27 cellular contexts compared by ENCODE assay signal in genomic region chr19:10139952-10140351, GRCh38. TPM values are rescaled to one million over a fixed set of nuclear protein-coding genes. Genes with fewer than 3 reads are reported as not detected.
"Had no signal": no experiment of that assay in that cellular context is flagged by ENCODE, and none has a peak within 500 bp of the region (broad histone marks: within the 10 kb centered on the region; RNA-seq: fewer than 3 reads in every experiment).

No MANE protein-coding gene starts in this region.

- FAIRE-seq: kidney had no signal

- DNase-seq: activated B cell treated with CpG ODN at 0.5 μM for 24 hours; activated CD4-positive, alpha-beta T cell treated with anti-CD3 and anti-CD28 coated beads, Interleukin-2, amount 50 U/mL, for 1 hour; activated CD8-positive, alpha-beta memory T cell treated with anti-CD3 and anti-CD28 coated beads, Interleukin-2, amount 10 ng/mL, durations not matched to agents 7 days and 5 days; activated CD8-positive, alpha-beta T cell treated with anti-CD3 and anti-CD28 coated beads, Interleukin-2, amount 10 ng/mL, durations not matched to agents 7 days and 5 days; activated effector memory CD4-positive, alpha-beta T cell treated with Interleukin-2 at 50 U/mL for 16 hours; activated naive CD4-positive, alpha-beta T cell treated with anti-CD3 and anti-CD28 coated beads for 36 hours; activated naive CD8-positive, alpha-beta T cell treated with anti-CD3 and anti-CD28 coated beads, Interleukin-2, amount 10 ng/mL, durations not matched to agents 7 days and 5 days; cerebellar nuclear complex; colonic mucosa; endodermal cell; foreskin keratinocyte; heart left ventricle; hypothalamus; immature natural killer cell; kidney; mesenchymal stem cell; natural killer cell; posterior cingulate gyrus; right cardiac atrium; spleen; stimulated activated naive CD4-positive, alpha-beta T cell treated with Interleukin-2 at 50 U/mL for 16 hours; T-helper 2 cell had no signal

- H3K4me1 ChIP-seq: ascending aorta, colonic mucosa, esophagus muscularis mucosa, foreskin keratinocyte, heart left ventricle, tibial nerve had no signal

- H3K4me3 ChIP-seq: ascending aorta, cardiac muscle cell, colonic mucosa, esophagus muscularis mucosa, heart left ventricle, spleen, tibial nerve had no signal

- H3K4me3 Mint-ChIP-seq: activated B cell treated with CpG ODN at 0.5 μM for 24 hours; activated CD8-positive, alpha-beta memory T cell treated with anti-CD3 and anti-CD28 coated beads, Interleukin-2, amount 10 ng/mL, durations not matched to agents 7 days and 5 days; activated CD8-positive, alpha-beta T cell treated with anti-CD3 and anti-CD28 coated beads, Interleukin-2, amount 10 ng/mL, durations not matched to agents 7 days and 5 days; activated naive CD4-positive, alpha-beta T cell treated with anti-CD3 and anti-CD28 coated beads for 36 hours; activated naive CD8-positive, alpha-beta T cell treated with anti-CD3 and anti-CD28 coated beads, Interleukin-2, amount 10 ng/mL, durations not matched to agents 7 days and 5 days; brain; endodermal cell; immature natural killer cell; natural killer cell had no signal

- H3K27me3 Mint-ChIP-seq: activated B cell treated with CpG ODN at 0.5 μM for 24 hours; activated CD8-positive, alpha-beta memory T cell treated with anti-CD3 and anti-CD28 coated beads, Interleukin-2, amount 10 ng/mL, durations not matched to agents 7 days and 5 days; activated naive CD8-positive, alpha-beta T cell treated with anti-CD3 and anti-CD28 coated beads, Interleukin-2, amount 10 ng/mL, durations not matched to agents 7 days and 5 days; brain had no signal

- H3K36me3 Mint-ChIP-seq: natural killer cell had no signal

- H3K27ac Mint-ChIP-seq: activated B cell treated with CpG ODN at 0.5 μM for 24 hours; activated CD8-positive, alpha-beta memory T cell treated with anti-CD3 and anti-CD28 coated beads, Interleukin-2, amount 10 ng/mL, durations not matched to agents 7 days and 5 days; activated CD8-positive, alpha-beta T cell treated with anti-CD3 and anti-CD28 coated beads, Interleukin-2, amount 10 ng/mL, durations not matched to agents 7 days and 5 days; activated naive CD4-positive, alpha-beta T cell treated with anti-CD3 and anti-CD28 coated beads for 36 hours; brain; endodermal cell; natural killer cell had no signal

- H3K27ac ChIP-seq: ascending aorta, cardiac muscle cell, colonic mucosa, esophagus muscularis mucosa, foreskin keratinocyte, heart left ventricle, spleen, tibial nerve had no signal

- ATAC-seq: activated CD8-positive, alpha-beta memory T cell treated with anti-CD3 and anti-CD28 coated beads, Interleukin-2, amount 10 ng/mL, durations not matched to agents 7 days and 5 days; activated CD8-positive, alpha-beta T cell treated with anti-CD3 and anti-CD28 coated beads, Interleukin-2, amount 10 ng/mL, durations not matched to agents 7 days and 5 days; foreskin keratinocyte; heart left ventricle; natural killer cell; right cardiac atrium had no signal

- H3K9me3 ChIP-seq: ascending aorta, colonic mucosa, esophagus muscularis mucosa, heart left ventricle, spleen, tibial nerve had no signal

- H3K27me3 ChIP-seq: ascending aorta, cardiac muscle cell, colonic mucosa, esophagus muscularis mucosa, foreskin keratinocyte, heart left ventricle, spleen, tibial nerve had no signal

- H3K4me1 Mint-ChIP-seq: activated B cell treated with CpG ODN at 0.5 μM for 24 hours, brain, endodermal cell had no signal

- H3K9me3 Mint-ChIP-seq: activated B cell treated with CpG ODN at 0.5 μM for 24 hours; activated naive CD4-positive, alpha-beta T cell treated with anti-CD3 and anti-CD28 coated beads for 36 hours; activated naive CD8-positive, alpha-beta T cell treated with anti-CD3 and anti-CD28 coated beads, Interleukin-2, amount 10 ng/mL, durations not matched to agents 7 days and 5 days; brain; endodermal cell; immature natural killer cell; natural killer cell had no signal

RNA-seq across cellular contexts. Expression of gene PPAN, which starts 33.8 kb away (rescaled TPM):
- total RNA-seq: ascending aorta had no signal

RNA-seq across cellular contexts. Expression of gene ANGPTL6, which starts 37.5 kb away (rescaled TPM):
- total RNA-seq: ascending aorta, endodermal cell, esophagus muscularis mucosa, right cardiac atrium had no signal
